Comparison of ENCODE assay signal across 8 cellular contexts in genomic region chr4:68347845-68348244, GRCh38. TPM values are rescaled to one million over a fixed set of nuclear protein-coding genes. Genes with fewer than 3 reads are reported as not detected.
DNase-seq lines count a peak whose midpoint lies in the region; ATAC-seq and TF ChIP-seq lines count a peak whose summit lies in the region.

No MANE protein-coding gene starts in this region.

- intact Hi-C loops in A673 (cut with micrococcal nuclease; ENCODE audit: unreplicated experiment) = no loop called here
- intact Hi-C loops in breast epithelium (cut with DNase I; ENCODE audit: low total_unique reads) = no loop called here

- CTCF ChIA-PET in A673 (lab: Charles Lee) = no interaction called here

- TF ChIP-seq CTCF in A673 (conservative IDR thresholded peaks at IDR 0.05; ENCODE audit: low read depth, low read length) (no peak), HL-60 (IDR thresholded peaks at IDR 0.05; ENCODE audit: insufficient read depth, low read length) (no peak), breast epithelium (IDR thresholded peaks at IDR 0.05) (no peak)

- no peak for ATAC-seq in HG03521 (IDR thresholded peaks at IDR 0.05; ENCODE audit: unreplicated experiment)
- ATAC-seq in GM18511 (IDR thresholded peaks at IDR 0.05; ENCODE audit: unreplicated experiment) = no peak

- no peak for DNase-seq in A673 (ENCODE audit: low spot score)
- DNase-seq in HL-60 (ENCODE audit: low read depth in 1 of 2, low spot score in 1 of 2) = no peak
- DNase-seq in breast epithelium (ENCODE audit: low spot score in 2 of 2) = no peak
- DNase-seq in NCI-H69 (lab: John Stamatoyannopoulos, UW) = no peak
- no peak for DNase-seq in NCI-H446 (lab: John Stamatoyannopoulos, UW)

- BruUV-seq in A673 (replicated peaks; lab: Mats Ljungman, UMichigan) = no TSS peak

- TF ChIP-seq POLR2A in breast epithelium (IDR thresholded peaks at IDR 0.05) = no peak

- H3K27ac ChIP-seq in A673 (ENCODE audit: low read depth, low read length, poor library complexity, severe bottlenecking) = no peak overlapping the region
- no peak overlapping the region; the same call in 1 of the 2 replicates for H3K27ac ChIP-seq in HL-60 (replicated peaks)
- H3K27ac ChIP-seq in breast epithelium = peak overlapping the region in 1 of 2 donors; percentile 99
- no peak overlapping the region for H3K27ac ChIP-seq in mucosa of rectum (ENCODE audit: low read depth in 2 of 2, low read length in 2 of 2)

- H3K4me3 ChIP-seq in A673 (ENCODE audit: low read depth, low read length, poor library complexity, severe bottlenecking) = peak overlapping the region; percentile 74
- H3K4me3 ChIP-seq in HL-60 (replicated peaks; ENCODE audit: insufficient read depth, low read length) = peak overlapping the region; percentile 82
- peak overlapping the region; percentile 82 to 92 (median 92) for H3K4me3 ChIP-seq in breast epithelium
- peak overlapping the region; percentile 89 to 91 for H3K4me3 ChIP-seq in mucosa of rectum (ENCODE audit: low read length in 2 of 2)

- H3K27me3 ChIP-seq in A673 (replicated peaks; ENCODE audit: insufficient read depth, low read depth, low read length, poor library complexity) = no peaks in the 10 kb centered on the region
- H3K27me3 ChIP-seq in HL-60 (ENCODE audit: insufficient read depth, poor library complexity, severe bottlenecking) = no peaks in the 10 kb centered on the region
- H3K27me3 ChIP-seq in breast epithelium = no peaks in the 10 kb centered on the region
- no peaks in the 10 kb centered on the region for H3K27me3 ChIP-seq in mucosa of rectum (ENCODE audit: control insufficient read depth in 2 of 2, insufficient read depth in 2 of 2, low read length in 2 of 2)

- peak overlapping the region; percentile 92 to 98 for H3K9ac ChIP-seq in mucosa of rectum (ENCODE audit: low read depth in 1 of 2, low read length in 2 of 2)

- POLR2A ChIA-PET in A673 (lab: Charles Lee; ENCODE audit: low non-redundant PET) = no interaction called here

- H3K4me1 ChIP-seq in A673 (ENCODE audit: insufficient read depth, low read length, poor library complexity, severe bottlenecking) (peaks cover 5% of the 10 kb centered on the region), breast epithelium (peaks cover 0 to 13% of the 10 kb centered on the region in 2 donors), mucosa of rectum (ENCODE audit: control insufficient read depth in 2 of 2, insufficient read depth in 2 of 2, low read length in 2 of 2) (peaks cover 4 to 14% of the 10 kb centered on the region in 2 donors)

- H3K36me3 ChIP-seq in A673 (ENCODE audit: insufficient read depth, low read length, poor library complexity, severe bottlenecking) = no peaks in the 10 kb centered on the region
- no peaks in the 10 kb centered on the region for H3K36me3 ChIP-seq in breast epithelium
- H3K36me3 ChIP-seq in mucosa of rectum (ENCODE audit: control insufficient read depth in 2 of 2, insufficient read depth in 2 of 2, low read length in 2 of 2) = peaks cover 0 to 3% of the 10 kb centered on the region in 2 donors

- H3K9me3 ChIP-seq in A673 (ENCODE audit: low read depth, low read length, poor library complexity, severe bottlenecking) (no peaks in the 10 kb centered on the region), breast epithelium (no peaks in the 10 kb centered on the region), mucosa of rectum (ENCODE audit: control insufficient read depth in 2 of 2, low read length in 2 of 2) (no peaks in the 10 kb centered on the region)

RNA-seq across cellular contexts. Expression of gene YTHDC1, which starts 2.0 kb away (rescaled TPM):
- total RNA-seq in A673 (2021) = 45.3 and 51.9 TPM in 2 replicates
- 100 to 1,000 TPM in 1 of 3 donors, 10 to 100 TPM in 2; 79.7 to 142 (median 80.3) TPM for total RNA-seq in breast epithelium
